In genomic region chr21:21295303-21295702, GRCh38 we compare ENCODE assay signal across 1 cellular context.
TF ChIP-seq lines count a peak whose summit lies in the region.

No MANE protein-coding gene starts in this region.

TF ChIP-seq in SK-N-SH, 30 proteins besides CTCF, POLR2A, EP300 and RAD21 (continued from another document):
- TF ChIP-seq IRF3 (IDR thresholded peaks at IDR 0.05; ENCODE audit: low read depth, low read length) (no peak), USF2 (IDR thresholded peaks at IDR 0.05; ENCODE audit: borderline replicate concordance, low read depth, low read length) (no peak), PBX3 (IDR thresholded peaks at IDR 0.05) (no peak), NRF1 (IDR thresholded peaks at IDR 0.05; ENCODE audit: low read depth, low read length) (no peak), TAF1 (IDR thresholded peaks at IDR 0.05; ENCODE audit: borderline replicate concordance, low read depth, low read length) (no peak), USF1 (IDR thresholded peaks at IDR 0.05; ENCODE audit: borderline replicate concordance, low read depth) (no peak), YY1 (IDR thresholded peaks at IDR 0.05; ENCODE audit: low read depth) (no peak)
